In the genomic region with DNA sequence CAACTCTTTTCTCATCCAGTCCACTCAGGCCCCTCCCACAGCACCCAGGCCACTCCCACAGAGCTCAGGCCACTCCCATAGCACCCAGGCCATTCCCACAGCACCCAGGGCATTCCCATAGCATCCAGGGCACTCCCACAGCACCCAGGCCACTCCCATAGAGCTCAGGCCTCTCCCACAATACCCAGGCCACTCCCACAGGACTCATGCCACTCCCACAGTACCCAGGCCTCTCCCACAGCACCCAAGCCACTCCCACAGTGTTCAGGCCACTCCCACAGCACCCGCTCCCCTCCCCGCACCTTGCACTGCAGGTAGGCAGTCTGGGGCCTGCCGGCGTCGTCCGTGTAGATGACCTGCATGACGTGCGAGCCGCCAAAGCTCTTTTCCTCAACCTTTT, we compare ENCODE assay signal across 15 cellular contexts. TPM values are rescaled to one million over a fixed set of nuclear protein-coding genes. Genes with fewer than 3 reads are reported as not detected.
DNase-seq lines count a peak whose midpoint lies in the region; ATAC-seq, FAIRE-seq and TF ChIP-seq lines count a peak whose summit lies in the region.
"Not testable (repeated sequence)": the region's sequence is repeated elsewhere in the genome, so short reads cannot be mapped to it uniquely, and the experiment has no call there.
"Had no signal": no experiment of that assay in that cellular context is flagged by ENCODE, and none has a peak within 500 bp of the region (broad histone marks: within the 10 kb centered on the region; RNA-seq: fewer than 3 reads in every experiment).

No MANE protein-coding gene starts in this region.

- H3K4me1 Mint-ChIP-seq in activated T-helper 17 cell treated with anti-CD3 and anti-CD28 coated beads, Interleukin-2, amount 50 U/mL, for 72 hours; stimulated activated memory B cell treated with anti-CD40 and anti-IgM and Interleukin-4, amounts not matched to agents 10 μg/mL and 1 μg/mL and 100 μg/mL, for 72 hours: not testable (repeated sequence)

- DNase-seq in H54 (ENCODE audit: insufficient read length, low spot score); left lobe of liver (ENCODE audit: low spot score): not testable (repeated sequence)

- TF ChIP-seq POLR2A in H54 (IDR thresholded peaks at IDR 0.05; ENCODE audit: low read depth, low read length) = not testable (repeated sequence)

- H3K9me3 Mint-ChIP-seq in activated T-helper 17 cell treated with anti-CD3 and anti-CD28 coated beads, Interleukin-2, amount 50 U/mL, for 72 hours; stimulated activated memory B cell treated with anti-CD40 and anti-IgM and Interleukin-4, amounts not matched to agents 10 μg/mL and 1 μg/mL and 100 μg/mL, for 72 hours: not testable (repeated sequence)

- H3K4me3 Mint-ChIP-seq in activated T-helper 17 cell treated with anti-CD3 and anti-CD28 coated beads, Interleukin-2, amount 50 U/mL, for 72 hours; stimulated activated memory B cell treated with anti-CD40 and anti-IgM and Interleukin-4, amounts not matched to agents 10 μg/mL and 1 μg/mL and 100 μg/mL, for 72 hours: not testable (repeated sequence)

- ATAC-seq in GM18511 (IDR thresholded peaks at IDR 0.05; ENCODE audit: unreplicated experiment) (peak; percentile 40), GM19452 (IDR thresholded peaks at IDR 0.05; ENCODE audit: unreplicated experiment) (peak; percentile 46), HG03039 (IDR thresholded peaks at IDR 0.05; ENCODE audit: unreplicated experiment) (peak; percentile 41), HG03571 (IDR thresholded peaks at IDR 0.05; ENCODE audit: unreplicated experiment) (peak; percentile 50), left lobe of liver (peak; percentile 52)
- peak; percentile 70 for ATAC-seq in activated T-helper 17 cell treated with anti-CD3 and anti-CD28 coated beads, Interleukin-2, amount 50 U/mL, for 72 hours (replicated peaks)
- peak; percentile 54 for ATAC-seq in stimulated activated memory B cell treated with anti-CD40 and anti-IgM and Interleukin-4, amounts not matched to agents 10 μg/mL and 1 μg/mL and 100 μg/mL, for 72 hours

- H3K36me3 Mint-ChIP-seq in activated T-helper 17 cell treated with anti-CD3 and anti-CD28 coated beads, Interleukin-2, amount 50 U/mL, for 72 hours (ENCODE audit: low read depth); stimulated activated memory B cell treated with anti-CD40 and anti-IgM and Interleukin-4, amounts not matched to agents 10 μg/mL and 1 μg/mL and 100 μg/mL, for 72 hours: not testable (repeated sequence)

- peak; percentile 99 for FAIRE-seq in H54 (lab: Jason Lieb, UNC)

- not testable (repeated sequence) for H3K27me3 Mint-ChIP-seq in activated T-helper 17 cell treated with anti-CD3 and anti-CD28 coated beads, Interleukin-2, amount 50 U/mL, for 72 hours; stimulated activated memory B cell treated with anti-CD40 and anti-IgM and Interleukin-4, amounts not matched to agents 10 μg/mL and 1 μg/mL and 100 μg/mL, for 72 hours

- not testable (repeated sequence) for H3K27ac Mint-ChIP-seq in activated T-helper 17 cell treated with anti-CD3 and anti-CD28 coated beads, Interleukin-2, amount 50 U/mL, for 72 hours; stimulated activated memory B cell treated with anti-CD40 and anti-IgM and Interleukin-4, amounts not matched to agents 10 μg/mL and 1 μg/mL and 100 μg/mL, for 72 hours

RNA-seq across cellular contexts. Expression of a gene that starts 17.5 kb away (rescaled TPM):
- total RNA-seq in activated T-helper 17 cell treated with anti-CD3 and anti-CD28 coated beads, Interleukin-2, amount 50 U/mL, for 72 hours = 100 to 1,000 TPM in 1 of 2 donors, 10 to 100 TPM in 1; 76.6 to 101 TPM
- 15.1 TPM for total RNA-seq in left lobe of liver

RNA-seq across cellular contexts. Expression of a gene that starts 26.7 kb away (rescaled TPM):
- 10 to 100 TPM; 29.6 to 62.9 TPM for total RNA-seq in activated T-helper 17 cell treated with anti-CD3 and anti-CD28 coated beads, Interleukin-2, amount 50 U/mL, for 72 hours
- 10.7 TPM for total RNA-seq in left lobe of liver

RNA-seq across cellular contexts. Expression of a gene that starts 38.8 kb away (rescaled TPM):
- not detected for total RNA-seq in activated T-helper 17 cell treated with anti-CD3 and anti-CD28 coated beads, Interleukin-2, amount 50 U/mL, for 72 hours
- total RNA-seq in left lobe of liver = not detected
- total RNA-seq: Daoy, esophagus squamous epithelium, H4, lung microvascular endothelial cell, posterior vena cava, smooth muscle cell, thoracic aorta had no signal

RNA-seq across cellular contexts. Expression of a gene that starts 46.4 kb away (rescaled TPM):
- total RNA-seq in activated T-helper 17 cell treated with anti-CD3 and anti-CD28 coated beads, Interleukin-2, amount 50 U/mL, for 72 hours = 10 to 100 TPM; 21.4 to 45.7 TPM
- total RNA-seq in left lobe of liver = 8.5 TPM
- total RNA-seq: smooth muscle cell had no signal

RNA-seq across cellular contexts. Expression of a gene that starts 52.7 kb away (rescaled TPM):
- total RNA-seq in activated T-helper 17 cell treated with anti-CD3 and anti-CD28 coated beads, Interleukin-2, amount 50 U/mL, for 72 hours = 10 to 100 TPM; 37.5 to 55.6 TPM
- 10.0 TPM for total RNA-seq in left lobe of liver
